Comparison of ENCODE assay signal across 11 cellular contexts in genomic region chr17:2082003-2082862, GRCh38. TPM values are rescaled to one million over a fixed set of nuclear protein-coding genes. Genes with fewer than 3 reads are reported as not detected.
A peak's percentile ranks its signal among the peaks of the same experiment; 100 is the strongest.
DNase-seq lines count a peak whose midpoint lies in the region; TF ChIP-seq lines count a peak whose summit lies in the region.
"Had no signal": no experiment of that assay in that cellular context is flagged by ENCODE, and none has a peak within 500 bp of the region (broad histone marks: within the 10 kb centered on the region; RNA-seq: fewer than 3 reads in every experiment).

No MANE protein-coding gene starts in this region.

- peaks cover 38% of the 10 kb centered on the region for H3K36me3 Mint-ChIP-seq in T-helper 1 cell treated with Interleukin-12 subunit alpha and Interleukin-12 subunit beta and Interleukin-4 antibody, amounts not matched to agents 30 μg/mL and 1 μg/mL, for 36 hours (ENCODE audit: low read depth)
- peaks cover 10 to 33% (median 18%) of the 10 kb centered on the region in 3 donors for H3K36me3 Mint-ChIP-seq in immature natural killer cell

- no peaks in the 10 kb centered on the region for H3K9me3 ChIP-seq in SK-N-SH

- H3F3A ChIP-seq in SK-N-SH (replicated peaks; ENCODE audit: insufficient read depth), result peaks cover 12% of the 10 kb centered on the region

- peak in 1 of 2 experiments; percentile 88; a peak in 2 of 4 replicates for TF ChIP-seq EP300 in SK-N-SH (IDR thresholded peaks at IDR 0.05; ENCODE audit: borderline replicate concordance in 1 of 2, low read depth in 1 of 2, low read length in 1 of 2)

- H3K4me2 ChIP-seq in SK-N-SH, result no peak overlapping the region

- no peak for TF ChIP-seq CTCF in SK-N-SH (IDR thresholded peaks at IDR 0.05)

- H3K4me3 ChIP-seq in SK-N-SH (ENCODE audit: low read depth in 2 of 2, low read length in 1 of 2), result no peak overlapping the region
- no peak overlapping the region for H3K4me3 ChIP-seq in skin epidermis

- no peaks in the 10 kb centered on the region for H3K27me3 ChIP-seq in SK-N-SH (ENCODE audit: insufficient read depth)

- CTCF ChIA-PET in SK-N-SH (lab: Yijun Ruan, JAX), result interaction anchor here (0.7 to 2.6 kb wide), 9 partner anchors 10 to 173 kb away, joined by 3 to 23 read pairs (median 4); partner anchors contain the start of gene HIC1

- H3K9ac ChIP-seq in SK-N-SH, result no peak overlapping the region; the same call in 1 of the 2 replicates

- 0 out of 2 replicates have a peak, but pooled peaks have one; percentile 10 for TF ChIP-seq RAD21 in SK-N-SH (IDR thresholded peaks at IDR 0.05; ENCODE audit: low read length)

- WGBS in SK-N-SH (ENCODE audit: low lambda C conversion rate), result 77% methylated on average over 9 of the region's 9 CpGs

- POLR2A ChIA-PET in SK-N-SH (lab: Yijun Ruan, JAX), result no interaction called here

- peak overlapping the region; percentile 67 for H3K27ac Mint-ChIP-seq in T-helper 1 cell treated with Interleukin-12 subunit alpha and Interleukin-12 subunit beta and Interleukin-4 antibody, amounts not matched to agents 30 μg/mL and 1 μg/mL, for 36 hours
- peak overlapping the region in 5 of 6 donors; percentile 25 to 84 (median 77) for H3K27ac Mint-ChIP-seq in immature natural killer cell
- H3K27ac Mint-ChIP-seq: dendritic cell treated with granulocyte-macrophage colony-stimulating factor and Interleukin-4, amounts not matched to agents 40 ng/mL and 50 ng/mL, for 4 days had no signal

- no peak overlapping the region for H2AFZ ChIP-seq in SK-N-SH (ENCODE audit: low read depth)

- H3K27ac ChIP-seq in SK-N-SH (ENCODE audit: low read depth in 2 of 2, low read length in 1 of 2) (peak overlapping the region; percentile 61 to 89), skin epidermis (peak overlapping the region in 11 of 21 experiments; percentile 1 to 75 (median 24))
- H3K27ac ChIP-seq: 22Rv1 had no signal

- H3K4me3 Mint-ChIP-seq in T-helper 1 cell treated with Interleukin-12 subunit alpha and Interleukin-12 subunit beta and Interleukin-4 antibody, amounts not matched to agents 30 μg/mL and 1 μg/mL, for 36 hours, result no peak overlapping the region
- H3K4me3 Mint-ChIP-seq in immature natural killer cell, result peak overlapping the region in 1 of 5 donors; percentile 35
- H3K4me3 Mint-ChIP-seq: dendritic cell treated with granulocyte-macrophage colony-stimulating factor and Interleukin-4, amounts not matched to agents 40 ng/mL and 50 ng/mL, for 4 days had no signal

- peaks cover 13 to 14% of the 10 kb centered on the region in 2 experiments for H3K36me3 ChIP-seq in SK-N-SH (replicated peaks in 1 of 2; ENCODE audit: control insufficient read depth in 1 of 2, insufficient read depth in 2 of 2, low read length in 1 of 2)

- H3K27me3 Mint-ChIP-seq in T-helper 1 cell treated with Interleukin-12 subunit alpha and Interleukin-12 subunit beta and Interleukin-4 antibody, amounts not matched to agents 30 μg/mL and 1 μg/mL, for 36 hours (ENCODE audit: low read depth), result no peaks in the 10 kb centered on the region
- H3K27me3 Mint-ChIP-seq in immature natural killer cell (ENCODE audit: low read depth in 3 of 3), result peaks cover 0 to 6% (median 4%) of the 10 kb centered on the region in 3 donors

- H3K9me3 Mint-ChIP-seq in T-helper 1 cell treated with Interleukin-12 subunit alpha and Interleukin-12 subunit beta and Interleukin-4 antibody, amounts not matched to agents 30 μg/mL and 1 μg/mL, for 36 hours, result no peaks in the 10 kb centered on the region
- no peaks in the 10 kb centered on the region for H3K9me3 Mint-ChIP-seq in immature natural killer cell
- H3K9me3 Mint-ChIP-seq: dendritic cell treated with granulocyte-macrophage colony-stimulating factor and Interleukin-4, amounts not matched to agents 40 ng/mL and 50 ng/mL, for 4 days had no signal

- H3K9me2 ChIP-seq in SK-N-SH, result no peaks in the 10 kb centered on the region

- DNase-seq in T-helper 1 cell (no peak), SK-N-SH (peak; percentile 74), immature natural killer cell (no peak), Kasumi-1 (lab: John Stamatoyannopoulos, UW) (no peak), foreskin melanocyte (no peak), hypothalamus (lab: John Stamatoyannopoulos, UW) (no peak)
- DNase-seq: NCI-H187 had no signal

- H4K20me1 ChIP-seq in SK-N-SH (ENCODE audit: insufficient read depth), result no peaks in the 10 kb centered on the region

- peaks cover 6% of the 10 kb centered on the region; the same call in 1 of the 2 replicates for H3K79me2 ChIP-seq in SK-N-SH (ENCODE audit: insufficient read depth)

- peaks cover 17 to 71% of the 10 kb centered on the region in 2 experiments for H3K4me1 ChIP-seq in SK-N-SH (ENCODE audit: control insufficient read depth in 1 of 2, insufficient read depth in 2 of 2, low read depth in 1 of 2, low read length in 1 of 2)

- peaks cover 52% of the 10 kb centered on the region for H3K4me1 Mint-ChIP-seq in T-helper 1 cell treated with Interleukin-12 subunit alpha and Interleukin-12 subunit beta and Interleukin-4 antibody, amounts not matched to agents 30 μg/mL and 1 μg/mL, for 36 hours (ENCODE audit: low read depth)
- H3K4me1 Mint-ChIP-seq in immature natural killer cell, result peaks cover 36 to 55% of the 10 kb centered on the region in 2 donors

TF ChIP-seq in SK-N-SH, 30 proteins besides CTCF, POLR2A, EP300 and RAD21:
- TF ChIP-seq JUND (IDR thresholded peaks at IDR 0.05) (no peak), GATA2 (CRISPR knock-in tag; IDR thresholded peaks at IDR 0.05) (peak; percentile 90), RCOR1 (IDR thresholded peaks at IDR 0.05; ENCODE audit: low read length) (peak; percentile 93), RFX5 (IDR thresholded peaks at IDR 0.05; ENCODE audit: low read length) (no peak), RXRA (IDR thresholded peaks at IDR 0.05; ENCODE audit: borderline replicate concordance, low read depth) (no peak), CHD2 (IDR thresholded peaks at IDR 0.05; ENCODE audit: low read length, partially characterized antibody) (peak; percentile 83), TCF12 (IDR thresholded peaks at IDR 0.05) (peak; percentile 30; the same call in 1 of the 2 replicates), POLR2AphosphoS5 (IDR thresholded peaks at IDR 0.05; ENCODE audit: low read depth, low read length) (no peak), MXI1 (IDR thresholded peaks at IDR 0.05; ENCODE audit: low read depth, low read length) (peak; percentile 75)
TF ChIP-seq in SK-N-SH: peak in this region for 5.

RNA-seq across cellular contexts. Expression of gene HIC1, which starts 27.3 kb away (rescaled TPM):
- polyA plus RNA-seq in SK-N-SH (2012; rRNA removed), result 3.8 and 6.4 TPM in 2 replicates
- polyA plus RNA-seq in SK-N-SH (2012; cell fraction: cytosol; rRNA removed), result 2.1 and 3.1 TPM in 2 replicates
- polyA plus RNA-seq in SK-N-SH (2012; cell fraction: nucleus; rRNA removed), result 13.7 and 15.5 TPM in 2 replicates
- 1 to 10 TPM in 2 of 3 donors, under 1 TPM in 1; 0.90 to 5.9 (median 1.2) TPM for polyA plus RNA-seq in immature natural killer cell

RNA-seq across cellular contexts. Expression of gene OVCA2, which starts 40.4 kb away (rescaled TPM):
- polyA plus RNA-seq in SK-N-SH (2012; rRNA removed) (58.1 and 59.2 TPM in 2 replicates), immature natural killer cell (100 to 1,000 TPM in 2 of 3 donors, 10 to 100 TPM in 1; 90.6 to 107 (median 104) TPM)
- 39.2 and 51.0 TPM in 2 replicates for polyA plus RNA-seq in SK-N-SH (2012; cell fraction: cytosol; rRNA removed)
- polyA plus RNA-seq in SK-N-SH (2012; cell fraction: nucleus; rRNA removed), result 34.5 and 38.7 TPM in 2 replicates

RNA-seq across cellular contexts. Expression of gene DPH1, which starts 52.3 kb away (rescaled TPM):
- 36.2 and 39.5 TPM in 2 replicates for polyA plus RNA-seq in SK-N-SH (2012; rRNA removed)
- 10.0 and 16.0 TPM in 2 replicates for polyA plus RNA-seq in SK-N-SH (2012; cell fraction: cytosol; rRNA removed)
- polyA plus RNA-seq in SK-N-SH (2012; cell fraction: nucleus; rRNA removed), result 149 and 180 TPM in 2 replicates
- polyA plus RNA-seq in immature natural killer cell, result 10 to 100 TPM; 18.6 to 26.4 (median 21.4) TPM

RNA-seq across cellular contexts. Expression of gene RTN4RL1, which starts 57.1 kb away (rescaled TPM):
- polyA plus RNA-seq in SK-N-SH (2012; rRNA removed), result 0.07 TPM in 1 of 2 replicates, not detected in the other
- 0.01 and 0.03 TPM in 2 replicates for polyA plus RNA-seq in SK-N-SH (2012; cell fraction: cytosol; rRNA removed)
- polyA plus RNA-seq in SK-N-SH (2012; cell fraction: nucleus; rRNA removed), result 0.02 and 0.04 TPM in 2 replicates
- under 1 TPM in 1 of 3 donors, not detected in 2; 0.37 TPM for polyA plus RNA-seq in immature natural killer cell
